10 cellular contexts compared by ENCODE assay signal in genomic region chr17:79811888-79812205, GRCh38. TPM values are rescaled to one million over a fixed set of nuclear protein-coding genes. Genes with fewer than 3 reads are reported as not detected.
DNase-seq lines count a peak whose midpoint lies in the region; ATAC-seq, FAIRE-seq and TF ChIP-seq lines count a peak whose summit lies in the region.
"Had no signal": no experiment of that assay in that cellular context is flagged by ENCODE, and none has a peak within 500 bp of the region (broad histone marks: within the 10 kb centered on the region; RNA-seq: fewer than 3 reads in every experiment).

No MANE protein-coding gene starts in this region.

- intact Hi-C loops in OCI-LY7 (cut with micrococcal nuclease; ENCODE audit: unreplicated experiment) (no loop called here), endothelial cell of umbilical vein (cut with micrococcal nuclease) (loop anchor here (2.0 kb wide), 2 partner anchors 27 to 65 kb away; partner anchors contain the start of gene CBX4)

- in situ Hi-C loops in GM23248 (cut with MboI), result no loop called here

- no peaks in the 10 kb centered on the region for H3K79me2 ChIP-seq in OCI-LY7 (ENCODE audit: insufficient read depth, low read depth, low read length)
- no peaks in the 10 kb centered on the region for H3K79me2 ChIP-seq in endothelial cell of umbilical vein (ENCODE audit: control insufficient read depth, insufficient read depth, low read length)
- no peaks in the 10 kb centered on the region for H3K79me2 ChIP-seq in GM23248 (ENCODE audit: insufficient read depth)

- TF ChIP-seq POLR2A in endothelial cell of umbilical vein (IDR thresholded peaks at IDR 0.05; ENCODE audit: low read depth, low read length), result no peak
- TF ChIP-seq POLR2A in H54 (IDR thresholded peaks at IDR 0.05; ENCODE audit: low read depth, low read length), result no peak

- CTCF ChIA-PET in OCI-LY7 (lab: Charles Lee; ENCODE audit: unreplicated experiment) (interaction anchor here (1.1 kb wide), 1 partner anchor 66 kb away, joined by 3 read pairs; no protein-coding TSS in a partner anchor), endothelial cell of umbilical vein (lab: Charles Lee) (interaction anchor here (0.8 to 6.1 kb wide), 16 partner anchors 8 to 71 kb away, joined by 3 to 59 read pairs (median 8); partner anchors contain the start of genes CBX4 and CBX8)

- H3K36me3 Mint-ChIP-seq in activated T-cell treated with anti-CD3 and anti-CD28 coated beads, Interleukin-2, amount 50 U/mL, for 4 hours (ENCODE audit: insufficient read depth), result no peaks in the 10 kb centered on the region
- H3K36me3 Mint-ChIP-seq in stimulated activated memory B cell treated with anti-CD40 and anti-IgM and Interleukin-4, amounts not matched to agents 10 μg/mL and 1 μg/mL and 100 μg/mL, for 72 hours, result no peaks in the 10 kb centered on the region

- peak overlapping the region; percentile 29 for H3K4me3 Mint-ChIP-seq in activated T-cell treated with anti-CD3 and anti-CD28 coated beads, Interleukin-2, amount 50 U/mL, for 4 hours
- H3K4me3 Mint-ChIP-seq in stimulated activated memory B cell treated with anti-CD40 and anti-IgM and Interleukin-4, amounts not matched to agents 10 μg/mL and 1 μg/mL and 100 μg/mL, for 72 hours, result peak overlapping the region; percentile 56

- H3K27ac Mint-ChIP-seq in stimulated activated memory B cell treated with anti-CD40 and anti-IgM and Interleukin-4, amounts not matched to agents 10 μg/mL and 1 μg/mL and 100 μg/mL, for 72 hours, result peak overlapping the region; percentile 57

- no peak for ATAC-seq in activated T-cell treated with anti-CD3 and anti-CD28 coated beads, Interleukin-2, amount 50 U/mL, for 4 hours
- ATAC-seq in stimulated activated memory B cell treated with anti-CD40 and anti-IgM and Interleukin-4, amounts not matched to agents 10 μg/mL and 1 μg/mL and 100 μg/mL, for 72 hours, result no peak

- DNase-seq in activated T-cell treated with anti-CD3 and anti-CD28 coated beads, Interleukin-2, amount 50 U/mL, for 4 hours, result no peak
- DNase-seq in activated T-cell treated with anti-CD3 and anti-CD28 coated beads, Interleukin-2, amount 50 U/mL, for 48 hours, result no peak
- DNase-seq in OCI-LY7 (ENCODE audit: low spot score), result no peak
- no peak for DNase-seq in endothelial cell of umbilical vein (ENCODE audit: low read depth, low spot score)
- no peak for DNase-seq in COLO668 (lab: John Stamatoyannopoulos, UW; ENCODE audit: unreplicated experiment)
- no peak for DNase-seq in H54 (ENCODE audit: insufficient read length, low spot score)
- DNase-seq in GM23248, result no peak

- POLR2A ChIA-PET in OCI-LY7 (lab: Charles Lee), result interaction anchor here (0.5 to 1.4 kb wide), 5 partner anchors 15 to 286 kb away, joined by 3 to 4 read pairs (median 3); partner anchors contain the start of genes CBX4 and CBX8
- POLR2A ChIA-PET in endothelial cell of umbilical vein (lab: Charles Lee), result interaction anchor here (1.3 kb wide), 1 partner anchor 15 kb away, joined by 3 read pairs; the partner anchor contains the start of gene CBX8

- no peak for FAIRE-seq in endothelial cell of umbilical vein (lab: Jason Lieb, UNC)
- FAIRE-seq in H54 (lab: Jason Lieb, UNC), result no peak
- FAIRE-seq: colon had no signal

- peaks cover 55% of the 10 kb centered on the region for H3K27me3 Mint-ChIP-seq in activated T-cell treated with anti-CD3 and anti-CD28 coated beads, Interleukin-2, amount 50 U/mL, for 4 hours (ENCODE audit: low read depth)
- peaks cover 80% of the 10 kb centered on the region for H3K27me3 Mint-ChIP-seq in stimulated activated memory B cell treated with anti-CD40 and anti-IgM and Interleukin-4, amounts not matched to agents 10 μg/mL and 1 μg/mL and 100 μg/mL, for 72 hours

- H3K27ac ChIP-seq in OCI-LY7 (ENCODE audit: low read depth, low read length, poor library complexity, severe bottlenecking) (no peak overlapping the region), endothelial cell of umbilical vein (ENCODE audit: insufficient read depth, low read depth, low read length) (no peak overlapping the region), GM23248 (no peak overlapping the region)

- H3K4me1 ChIP-seq in OCI-LY7 (ENCODE audit: insufficient read depth, low read length, poor library complexity, severe bottlenecking), result peaks cover 28% of the 10 kb centered on the region
- H3K4me1 ChIP-seq in endothelial cell of umbilical vein (ENCODE audit: control insufficient read depth, extremely low read depth, insufficient read depth, low read length), result peaks cover 8% of the 10 kb centered on the region
- H3K4me1 ChIP-seq in GM23248 (ENCODE audit: insufficient read depth), result no peaks in the 10 kb centered on the region

- peaks cover 28% of the 10 kb centered on the region for H3K4me1 Mint-ChIP-seq in activated T-cell treated with anti-CD3 and anti-CD28 coated beads, Interleukin-2, amount 50 U/mL, for 4 hours (ENCODE audit: low read depth)
- peaks cover 34% of the 10 kb centered on the region for H3K4me1 Mint-ChIP-seq in stimulated activated memory B cell treated with anti-CD40 and anti-IgM and Interleukin-4, amounts not matched to agents 10 μg/mL and 1 μg/mL and 100 μg/mL, for 72 hours

- H3K9me2 ChIP-seq in OCI-LY7 (ENCODE audit: insufficient read depth, low read length) (no peaks in the 10 kb centered on the region), GM23248 (ENCODE audit: insufficient read depth) (no peaks in the 10 kb centered on the region)

- no peaks in the 10 kb centered on the region for H3K36me3 ChIP-seq in OCI-LY7 (ENCODE audit: insufficient read depth, low read length)
- no peaks in the 10 kb centered on the region for H3K36me3 ChIP-seq in endothelial cell of umbilical vein (ENCODE audit: control insufficient read depth in 2 of 2, extremely low read depth in 1 of 2, insufficient read depth in 2 of 2, low read length in 2 of 2)
- no peaks in the 10 kb centered on the region for H3K36me3 ChIP-seq in GM23248 (ENCODE audit: low read depth)

- H3K4me2 ChIP-seq in OCI-LY7 (ENCODE audit: low read length), result peak overlapping the region; percentile 66
- H3K4me2 ChIP-seq in endothelial cell of umbilical vein (ENCODE audit: insufficient read depth, low read length), result no peak overlapping the region
- no peak overlapping the region for H3K4me2 ChIP-seq in GM23248 (ENCODE audit: unreplicated experiment)

- BruUV-seq in OCI-LY7 (replicated peaks; lab: Mats Ljungman, UMichigan) (no TSS peak), endothelial cell of umbilical vein (replicated peaks; lab: Mats Ljungman, UMichigan) (no TSS peak)

- H4K20me1 ChIP-seq in OCI-LY7 (ENCODE audit: insufficient read depth, low read length) (no peaks in the 10 kb centered on the region), endothelial cell of umbilical vein (replicated peaks; ENCODE audit: control insufficient read depth, extremely low read depth, insufficient read depth, low read length) (no peaks in the 10 kb centered on the region), GM23248 (ENCODE audit: insufficient read depth) (no peaks in the 10 kb centered on the region)

- dilution Hi-C loops in endothelial cell of umbilical vein (cut with MboI; ENCODE audit: extremely low pct_ligation_motif_present, low sequenced_read_pairs), result no loop called here

- no peak overlapping the region for H3K4me3 ChIP-seq in OCI-LY7 (ENCODE audit: low read depth, low read length, poor library complexity, severe bottlenecking)
- H3K4me3 ChIP-seq in endothelial cell of umbilical vein (replicated peaks in 1 of 3; ENCODE audit: insufficient read depth in 1 of 3, low read depth in 1 of 3, low read length in 3 of 3), result no peak overlapping the region
- no peak overlapping the region for H3K4me3 ChIP-seq in GM23248
- H3K4me3 ChIP-seq: mucosa of descending colon had no signal

- H3K9me3 Mint-ChIP-seq in activated T-cell treated with anti-CD3 and anti-CD28 coated beads, Interleukin-2, amount 50 U/mL, for 4 hours, result no peaks in the 10 kb centered on the region
- H3K9me3 Mint-ChIP-seq in stimulated activated memory B cell treated with anti-CD40 and anti-IgM and Interleukin-4, amounts not matched to agents 10 μg/mL and 1 μg/mL and 100 μg/mL, for 72 hours, result no peaks in the 10 kb centered on the region

- no peak overlapping the region for H3K9ac ChIP-seq in endothelial cell of umbilical vein (replicated peaks; ENCODE audit: extremely low read depth, insufficient read depth, low read length)
- no peak overlapping the region for H3K9ac ChIP-seq in GM23248

- TF ChIP-seq CTCF in OCI-LY7 (conservative IDR thresholded peaks at IDR 0.05; ENCODE audit: low read length) (no peak), endothelial cell of umbilical vein (IDR thresholded peaks at IDR 0.05; ENCODE audit: extremely low read depth in 1 of 2, insufficient read depth in 1 of 2, low read depth in 1 of 2, low read length in 2 of 2) (no peak)

- no peaks in the 10 kb centered on the region for H3F3A ChIP-seq in GM23248 (ENCODE audit: insufficient read depth)

- H3K9me3 ChIP-seq in OCI-LY7 (ENCODE audit: low read length), result no peaks in the 10 kb centered on the region
- H3K9me3 ChIP-seq in endothelial cell of umbilical vein (replicated peaks; ENCODE audit: control insufficient read depth, insufficient read depth, low read length), result no peaks in the 10 kb centered on the region
- no peaks in the 10 kb centered on the region for H3K9me3 ChIP-seq in GM23248 (ENCODE audit: low read depth)
- H3K9me3 ChIP-seq: mucosa of descending colon had no signal

- no peaks in the 10 kb centered on the region for H3K9me1 ChIP-seq in endothelial cell of umbilical vein (replicated peaks; ENCODE audit: control insufficient read depth, extremely low read depth, insufficient read depth, low read length)

- H3K27me3 ChIP-seq in endothelial cell of umbilical vein (ENCODE audit: control insufficient read depth in 2 of 2, insufficient read depth in 2 of 2, low read length in 2 of 2) (peaks cover 65 to 82% of the 10 kb centered on the region in 2 experiments), GM23248 (replicated peaks; ENCODE audit: insufficient read depth) (peaks cover 77% of the 10 kb centered on the region)

- WGBS in GM23248 (ENCODE audit: low coverage in 1 of 2, low lambda C conversion rate in 2 of 2, missing lambda C conversion rate in 2 of 2), 2 experiments, result 5 to 8% methylated on average over 14 of the region's 14 CpGs

- no peak overlapping the region for H2AFZ ChIP-seq in OCI-LY7 (ENCODE audit: low read length)
- H2AFZ ChIP-seq in endothelial cell of umbilical vein (ENCODE audit: low read depth, low read length), result no peak overlapping the region
- no peak overlapping the region for H2AFZ ChIP-seq in GM23248

RNA-seq across cellular contexts. Expression of gene CBX8, which starts 15.0 kb away (rescaled TPM):
- total RNA-seq in activated T-cell treated with anti-CD3 and anti-CD28 coated beads, Interleukin-2, amount 50 U/mL, for 4 hours, result 1 to 10 TPM; 1.7 to 4.3 (median 3.1) TPM
- total RNA-seq in OCI-LY7 (2014; rRNA removed; shearing (Covaris generic)), result 7.5 and 11.7 TPM in 2 replicates
- total RNA-seq in OCI-LY7 (2022) (13.9 and 16.3 TPM in 2 replicates), endothelial cell of umbilical vein (3.1 TPM in 2 replicates)
- polyA plus RNA-seq in endothelial cell of umbilical vein (0.49 and 0.69 TPM in 2 replicates), GM23248 (2016; fragmentation: Nextera tagmentation; extraction: Ambion mirVana) (5.9 and 6.4 TPM in 2 replicates)
- 0.28 and 0.41 TPM in 2 replicates for polyA plus RNA-seq in endothelial cell of umbilical vein (2011; cell fraction: cytosol; rRNA removed)
- 0.40 and 1.1 TPM in 2 replicates for polyA plus RNA-seq in endothelial cell of umbilical vein (2011; cell fraction: nucleus; rRNA removed)
- polyA plus RNA-seq in endothelial cell of umbilical vein (2012), result 1.4 and 1.8 TPM in 2 replicates
- 0.25 and 1.1 TPM in 2 replicates for polyA minus RNA-seq in endothelial cell of umbilical vein
- 2.4 TPM for polyA minus RNA-seq in endothelial cell of umbilical vein (2011; cell fraction: cytosol; rRNA and poly(A)+ RNA removed)
- polyA minus RNA-seq in endothelial cell of umbilical vein (2011; cell fraction: nucleus; rRNA and poly(A)+ RNA removed), result 0.19 and 0.34 TPM in 2 replicates
- total RNA-seq in GM23248 (2014; rRNA removed; shearing (Covaris generic)), result 2.7 and 3.9 TPM in 2 replicates

RNA-seq across cellular contexts. Expression of gene CBX4, which starts 27.4 kb away (rescaled TPM):
- total RNA-seq in activated T-cell treated with anti-CD3 and anti-CD28 coated beads, Interleukin-2, amount 50 U/mL, for 4 hours, result 10 to 100 TPM; 15.3 to 16.4 (median 15.3) TPM
- 98.9 and 109 TPM in 2 replicates for total RNA-seq in OCI-LY7 (2014; rRNA removed; shearing (Covaris generic))
- total RNA-seq in OCI-LY7 (2022) (110 and 121 TPM in 2 replicates), endothelial cell of umbilical vein (12.3 TPM in 2 replicates)
- polyA plus RNA-seq in endothelial cell of umbilical vein (7.0 and 9.3 TPM in 2 replicates), GM23248 (2016; fragmentation: Nextera tagmentation; extraction: Ambion mirVana) (1.2 and 1.4 TPM in 2 replicates)
- 3.9 and 5.3 TPM in 2 replicates for polyA plus RNA-seq in endothelial cell of umbilical vein (2011; cell fraction: cytosol; rRNA removed)
- 4.6 and 5.5 TPM in 2 replicates for polyA plus RNA-seq in endothelial cell of umbilical vein (2011; cell fraction: nucleus; rRNA removed)
- polyA plus RNA-seq in endothelial cell of umbilical vein (2012), result 3.4 and 5.9 TPM in 2 replicates
- polyA minus RNA-seq in endothelial cell of umbilical vein, result 2.9 and 3.6 TPM in 2 replicates
- polyA minus RNA-seq in endothelial cell of umbilical vein (2011; cell fraction: cytosol; rRNA and poly(A)+ RNA removed), result 36.5 TPM
- polyA minus RNA-seq in endothelial cell of umbilical vein (2011; cell fraction: nucleus; rRNA and poly(A)+ RNA removed), result 2.4 and 3.1 TPM in 2 replicates
- 11.4 and 18.9 TPM in 2 replicates for total RNA-seq in GM23248 (2014; rRNA removed; shearing (Covaris generic))

RNA-seq across cellular contexts. Expression of gene CBX2, which starts 33.9 kb away (rescaled TPM):
- 1 to 10 TPM; 1.0 to 2.6 (median 1.4) TPM for total RNA-seq in activated T-cell treated with anti-CD3 and anti-CD28 coated beads, Interleukin-2, amount 50 U/mL, for 4 hours
- 29.9 and 31.5 TPM in 2 replicates for total RNA-seq in OCI-LY7 (2014; rRNA removed; shearing (Covaris generic))
- 27.9 and 31.2 TPM in 2 replicates for total RNA-seq in OCI-LY7 (2022)
- total RNA-seq in endothelial cell of umbilical vein, result 19.8 and 20.0 TPM in 2 replicates
- polyA plus RNA-seq in endothelial cell of umbilical vein, result 10.5 and 12.6 TPM in 2 replicates
- 8.4 and 9.0 TPM in 2 replicates for polyA plus RNA-seq in endothelial cell of umbilical vein (2011; cell fraction: cytosol; rRNA removed)
- polyA plus RNA-seq in endothelial cell of umbilical vein (2011; cell fraction: nucleus; rRNA removed), result 11.0 and 11.7 TPM in 2 replicates
- 9.3 and 9.8 TPM in 2 replicates for polyA plus RNA-seq in endothelial cell of umbilical vein (2012)
- polyA minus RNA-seq in endothelial cell of umbilical vein, result 11.0 and 12.1 TPM in 2 replicates
- 23.6 TPM for polyA minus RNA-seq in endothelial cell of umbilical vein (2011; cell fraction: cytosol; rRNA and poly(A)+ RNA removed)
- 3.8 and 6.0 TPM in 2 replicates for polyA minus RNA-seq in endothelial cell of umbilical vein (2011; cell fraction: nucleus; rRNA and poly(A)+ RNA removed)
- 0.11 and 0.13 TPM in 2 replicates for total RNA-seq in GM23248 (2014; rRNA removed; shearing (Covaris generic))
- polyA plus RNA-seq in GM23248 (2016; fragmentation: Nextera tagmentation; extraction: Ambion mirVana), result 0.13 and 0.23 TPM in 2 replicates
